In the genomic region with DNA sequence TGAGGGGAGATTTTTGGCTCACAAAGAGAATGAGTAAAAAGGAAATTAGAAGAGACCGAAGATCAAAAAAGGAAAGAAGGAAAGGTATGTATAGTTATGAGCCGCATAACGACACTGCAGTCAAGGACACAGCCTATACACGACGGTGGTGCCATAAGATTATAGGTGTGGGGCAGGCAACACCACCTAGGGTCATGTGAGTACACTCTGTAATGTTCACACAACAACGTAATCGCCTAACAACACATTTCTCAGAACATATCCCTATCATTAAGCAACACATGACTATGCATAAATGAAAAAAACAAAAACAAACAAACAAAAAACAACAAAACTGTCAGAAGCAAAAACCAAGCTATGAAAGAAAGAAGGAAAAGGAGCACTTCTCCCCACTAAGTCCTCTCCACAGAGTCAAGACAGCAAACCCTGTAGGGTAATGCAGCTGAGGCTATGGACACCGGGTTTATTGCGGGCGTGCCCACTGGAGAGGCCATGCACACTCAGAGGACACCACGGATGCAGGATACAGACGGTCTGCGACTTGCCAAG, we compare ENCODE assay signal across 1 cellular context.
TF ChIP-seq lines count a peak whose summit lies in the region.

No MANE protein-coding gene starts in this region.

TF ChIP-seq in A549, 52 proteins besides CTCF, POLR2A, EP300 and RAD21 (continued from another document):
- TF ChIP-seq, protein P1, sequence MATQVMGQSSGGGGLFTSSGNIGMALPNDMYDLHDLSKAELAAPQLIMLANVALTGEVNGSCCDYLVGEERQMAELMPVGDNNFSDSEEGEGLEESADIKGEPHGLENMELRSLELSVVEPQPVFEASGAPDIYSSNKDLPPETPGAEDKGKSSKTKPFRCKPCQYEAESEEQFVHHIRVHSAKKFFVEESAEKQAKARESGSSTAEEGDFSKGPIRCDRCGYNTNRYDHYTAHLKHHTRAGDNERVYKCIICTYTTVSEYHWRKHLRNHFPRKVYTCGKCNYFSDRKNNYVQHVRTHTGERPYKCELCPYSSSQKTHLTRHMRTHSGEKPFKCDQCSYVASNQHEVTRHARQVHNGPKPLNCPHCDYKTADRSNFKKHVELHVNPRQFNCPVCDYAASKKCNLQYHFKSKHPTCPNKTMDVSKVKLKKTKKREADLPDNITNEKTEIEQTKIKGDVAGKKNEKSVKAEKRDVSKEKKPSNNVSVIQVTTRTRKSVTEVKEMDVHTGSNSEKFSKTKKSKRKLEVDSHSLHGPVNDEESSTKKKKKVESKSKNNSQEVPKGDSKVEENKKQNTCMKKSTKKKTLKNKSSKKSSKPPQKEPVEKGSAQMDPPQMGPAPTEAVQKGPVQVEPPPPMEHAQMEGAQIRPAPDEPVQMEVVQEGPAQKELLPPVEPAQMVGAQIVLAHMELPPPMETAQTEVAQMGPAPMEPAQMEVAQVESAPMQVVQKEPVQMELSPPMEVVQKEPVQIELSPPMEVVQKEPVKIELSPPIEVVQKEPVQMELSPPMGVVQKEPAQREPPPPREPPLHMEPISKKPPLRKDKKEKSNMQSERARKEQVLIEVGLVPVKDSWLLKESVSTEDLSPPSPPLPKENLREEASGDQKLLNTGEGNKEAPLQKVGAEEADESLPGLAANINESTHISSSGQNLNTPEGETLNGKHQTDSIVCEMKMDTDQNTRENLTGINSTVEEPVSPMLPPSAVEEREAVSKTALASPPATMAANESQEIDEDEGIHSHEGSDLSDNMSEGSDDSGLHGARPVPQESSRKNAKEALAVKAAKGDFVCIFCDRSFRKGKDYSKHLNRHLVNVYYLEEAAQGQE (IDR thresholded peaks at IDR 0.05), result no peak
- TF ChIP-seq SMC3 (IDR thresholded peaks at IDR 0.05), result no peak
- TF ChIP-seq EHF (CRISPR knock-in tag; IDR thresholded peaks at IDR 0.05), result no peak
- TF ChIP-seq JUN (IDR thresholded peaks at IDR 0.05), result no peak
- no peak for TF ChIP-seq E2F6 (IDR thresholded peaks at IDR 0.05; ENCODE audit: borderline replicate concordance, low read depth)
- TF ChIP-seq NPAS2 (CRISPR knock-in tag; IDR thresholded peaks at IDR 0.05; ENCODE audit: borderline replicate concordance), result no peak
- no peak for TF ChIP-seq POLR2AphosphoS2 (conservative IDR thresholded peaks at IDR 0.05; ENCODE audit: low read length)
- TF ChIP-seq, protein P2, sequence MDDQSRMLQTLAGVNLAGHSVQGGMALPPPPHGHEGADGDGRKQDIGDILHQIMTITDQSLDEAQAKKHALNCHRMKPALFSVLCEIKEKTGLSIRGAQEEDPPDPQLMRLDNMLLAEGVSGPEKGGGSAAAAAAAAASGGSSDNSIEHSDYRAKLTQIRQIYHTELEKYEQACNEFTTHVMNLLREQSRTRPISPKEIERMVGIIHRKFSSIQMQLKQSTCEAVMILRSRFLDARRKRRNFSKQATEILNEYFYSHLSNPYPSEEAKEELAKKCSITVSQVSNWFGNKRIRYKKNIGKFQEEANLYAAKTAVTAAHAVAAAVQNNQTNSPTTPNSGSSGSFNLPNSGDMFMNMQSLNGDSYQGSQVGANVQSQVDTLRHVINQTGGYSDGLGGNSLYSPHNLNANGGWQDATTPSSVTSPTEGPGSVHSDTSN (IDR thresholded peaks at IDR 0.05), result no peak
- TF ChIP-seq CEBPB (IDR thresholded peaks at IDR 0.05), result no peak
